17 cellular contexts compared by ENCODE assay signal in the genomic region with DNA sequence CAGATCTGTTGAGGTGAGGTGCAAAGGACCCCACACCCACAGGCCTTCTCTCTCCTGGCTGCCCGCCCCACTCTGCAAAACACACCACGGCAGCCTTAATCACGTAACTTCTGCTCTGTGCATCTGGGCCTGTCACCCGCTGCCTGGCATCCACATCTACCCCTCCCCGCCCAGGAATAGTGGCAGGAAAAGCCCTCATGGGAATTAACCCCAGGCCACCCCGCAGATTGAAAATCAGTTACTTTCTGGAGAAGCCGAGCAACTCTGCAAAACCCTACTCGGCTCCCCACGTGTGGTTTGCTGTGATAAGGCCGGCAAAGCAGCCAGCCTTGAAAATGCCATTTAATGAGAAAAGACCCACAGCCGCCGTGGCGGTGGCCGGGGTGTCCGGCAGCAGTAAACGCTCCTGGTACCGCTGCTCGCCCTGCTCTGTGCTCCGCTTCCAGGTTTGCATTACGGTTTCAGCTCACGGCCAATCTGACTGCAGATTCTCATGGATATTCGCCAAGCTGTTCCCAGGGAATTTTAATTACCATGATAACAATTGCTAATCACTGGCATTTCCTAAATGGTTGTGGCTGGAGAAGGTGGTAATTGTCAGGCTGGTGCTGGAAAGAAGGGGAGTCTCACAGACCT.
DNase-seq lines count a peak whose midpoint lies in the region; ATAC-seq, FAIRE-seq and TF ChIP-seq lines count a peak whose summit lies in the region.
"Had no signal": no experiment of that assay in that cellular context is flagged by ENCODE, and none has a peak within 500 bp of the region (broad histone marks: within the 10 kb centered on the region; RNA-seq: fewer than 3 reads in every experiment).

No MANE protein-coding gene starts in this region.

- no peaks in the 10 kb centered on the region for H3K27me3 ChIP-seq in adrenal gland

- no peaks in the 10 kb centered on the region for H3K9me3 Mint-ChIP-seq in stimulated activated effector memory CD8-positive, alpha-beta T cell treated with anti-CD3 and anti-CD28 coated beads, Interleukin-12 subunit alpha, Interleukin-12 subunit beta, amount 100 ng/mL, for 72 hours
- peaks cover 13% of the 10 kb centered on the region for H3K9me3 Mint-ChIP-seq in progenitor cell of endocrine pancreas (ENCODE audit: low read depth)
- H3K9me3 Mint-ChIP-seq: activated naive CD4-positive, alpha-beta T cell treated with anti-CD3 and anti-CD28 coated beads for 36 hours had no signal

- TF ChIP-seq POLR2A in adrenal gland (IDR thresholded peaks at IDR 0.05) = no peak

- H3K36me3 ChIP-seq in adrenal gland (replicated peaks in 1 of 2) = peaks cover 0 to 5% of the 10 kb centered on the region in 2 donors
- peaks cover 0 to under 1% of the 10 kb centered on the region in 2 donors for H3K36me3 ChIP-seq in kidney (ENCODE audit: control insufficient read depth in 1 of 2, insufficient read depth in 2 of 2, low read length in 2 of 2)

- 77 to 92% (median 82%) methylated on average over 17 to 22 of the region's 22 CpGs for WGBS in adrenal gland, 4 donors

- peak overlapping the region in 1 of 5 donors; percentile 41 for H3K27ac ChIP-seq in adrenal gland
- no peak overlapping the region for H3K27ac ChIP-seq in kidney (ENCODE audit: low read depth in 2 of 2, low read length in 2 of 2)
- H3K27ac ChIP-seq: tibial artery had no signal

- H3K4me1 ChIP-seq in adrenal gland (replicated peaks in 1 of 2) (no peaks in the 10 kb centered on the region), kidney (ENCODE audit: control insufficient read depth in 1 of 2, insufficient read depth in 1 of 2, low read depth in 1 of 2, low read length in 2 of 2) (peaks cover 0 to 4% of the 10 kb centered on the region in 2 donors)
- H3K4me1 ChIP-seq: tibial artery had no signal

- H3K27me3 Mint-ChIP-seq in progenitor cell of endocrine pancreas = no peaks in the 10 kb centered on the region

- no peak for FAIRE-seq in kidney (lab: Jason Lieb, UNC)
- FAIRE-seq: GM12878 had no signal

- no peak overlapping the region for H3K9ac ChIP-seq in kidney (ENCODE audit: low read length in 2 of 2)

- H3K4me3 ChIP-seq in adrenal gland = no peak overlapping the region
- no peak overlapping the region for H3K4me3 ChIP-seq in kidney (ENCODE audit: low read length in 2 of 2)
- H3K4me3 ChIP-seq: GM12878, tibial artery had no signal

- no peaks in the 10 kb centered on the region for H3K36me3 Mint-ChIP-seq in stimulated activated effector memory CD8-positive, alpha-beta T cell treated with anti-CD3 and anti-CD28 coated beads, Interleukin-12 subunit alpha, Interleukin-12 subunit beta, amount 100 ng/mL, for 72 hours
- peaks cover 45% of the 10 kb centered on the region for H3K36me3 Mint-ChIP-seq in progenitor cell of endocrine pancreas (ENCODE audit: insufficient read depth)

- H3K4me1 Mint-ChIP-seq in stimulated activated effector memory CD8-positive, alpha-beta T cell treated with anti-CD3 and anti-CD28 coated beads, Interleukin-12 subunit alpha, Interleukin-12 subunit beta, amount 100 ng/mL, for 72 hours = peaks cover 5% of the 10 kb centered on the region
- H3K4me1 Mint-ChIP-seq in progenitor cell of endocrine pancreas (ENCODE audit: low read depth) = no peaks in the 10 kb centered on the region
- H3K4me1 Mint-ChIP-seq: IgD-negative memory B cell, T-helper 17 cell had no signal

- TF ChIP-seq CTCF in adrenal gland (IDR thresholded peaks at IDR 0.05) (no peak), kidney (IDR thresholded peaks at IDR 0.05; ENCODE audit: borderline replicate concordance, extremely low read depth, insufficient read depth) (no peak), progenitor cell of endocrine pancreas (IDR thresholded peaks at IDR 0.05; ENCODE audit: unreplicated experiment) (no peak)

- H3K4me3 Mint-ChIP-seq in stimulated activated effector memory CD8-positive, alpha-beta T cell treated with anti-CD3 and anti-CD28 coated beads, Interleukin-12 subunit alpha, Interleukin-12 subunit beta, amount 100 ng/mL, for 72 hours = no peak overlapping the region
- H3K4me3 Mint-ChIP-seq in progenitor cell of endocrine pancreas (ENCODE audit: low read depth) = no peak overlapping the region
- H3K4me3 Mint-ChIP-seq: activated naive CD4-positive, alpha-beta T cell treated with anti-CD3 and anti-CD28 coated beads for 36 hours; T-helper 17 cell had no signal

- no peaks in the 10 kb centered on the region for H3K9me3 ChIP-seq in adrenal gland (replicated peaks in 1 of 3)
- H3K9me3 ChIP-seq in kidney (ENCODE audit: control insufficient read depth in 1 of 2, low read length in 2 of 2) = no peaks in the 10 kb centered on the region
- H3K9me3 ChIP-seq: tibial artery had no signal

- H3K27ac Mint-ChIP-seq in stimulated activated effector memory CD8-positive, alpha-beta T cell treated with anti-CD3 and anti-CD28 coated beads, Interleukin-12 subunit alpha, Interleukin-12 subunit beta, amount 100 ng/mL, for 72 hours = peak overlapping the region; percentile 46
- H3K27ac Mint-ChIP-seq in progenitor cell of endocrine pancreas = no peak overlapping the region
- H3K27ac Mint-ChIP-seq: activated naive CD4-positive, alpha-beta T cell treated with anti-CD3 and anti-CD28 coated beads for 36 hours; IgD-negative memory B cell; T-helper 17 cell had no signal

- intact Hi-C loops in adrenal gland (cut with DNase I) (no loop called here), kidney (cut with DNase I) (no loop called here)

- no peak for ATAC-seq in stimulated activated effector memory CD8-positive, alpha-beta T cell treated with anti-CD3 and anti-CD28 coated beads, Interleukin-12 subunit alpha, Interleukin-12 subunit beta, amount 100 ng/mL, for 72 hours
- ATAC-seq in HG02623 (IDR thresholded peaks at IDR 0.05; ENCODE audit: unreplicated experiment) = no peak
- ATAC-seq: GM12878, T-helper 17 cell had no signal

- DNase-seq in activated CD8-positive, alpha-beta memory T cell treated with anti-CD3 and anti-CD28 coated beads, Interleukin-2, amount 50 U/mL, for 4 hours = peak; percentile 2
- no peak for DNase-seq in activated CD8-positive, alpha-beta memory T cell treated with anti-CD3 and anti-CD28 coated beads, Interleukin-2, amount 50 U/mL, for 48 hours
- DNase-seq in adrenal gland (peak in 6 of 7 donors; percentile 2 to 53 (median 12)), kidney (peak; percentile 35), SKM-1 treated with dmso at 0.1 percent for 144 hours (lab: John Stamatoyannopoulos, UW; ENCODE audit: unreplicated experiment) (no peak), progenitor cell of endocrine pancreas (ENCODE audit: low spot score, unreplicated experiment) (no peak)
- DNase-seq in stimulated activated effector memory CD8-positive, alpha-beta T cell treated with anti-CD3 and anti-CD28 coated beads, Interleukin-12 subunit alpha, Interleukin-12 subunit beta, amount 100 ng/mL, for 72 hours (ENCODE audit: low spot score in 2 of 2) = no peak
- DNase-seq: activated CD4-positive, alpha-beta T cell treated with anti-CD3 and anti-CD28 coated beads for 1 hour; activated naive CD4-positive, alpha-beta T cell treated with anti-CD3 and anti-CD28 coated beads for 36 hours; effector CD4-positive, alpha-beta T cell; mammary epithelial cell; nephron progenitor cell; T-helper 17 cell had no signal

Comparison
In these comparisons a context has a peak if more than half of its experiments do, and no peak if none do; other contexts are left out.
1. DNase-seq: peak in activated CD8-positive, alpha-beta memory T cell treated with anti-CD3 and anti-CD28 coated beads, Interleukin-2, amount 50 U/mL, for 4 hours (single experiment), adrenal gland (6 of 7) and kidney (single experiment); none in activated CD8-positive, alpha-beta memory T cell treated with anti-CD3 and anti-CD28 coated beads, Interleukin-2, amount 50 U/mL, for 48 hours (single experiment), stimulated activated effector memory CD8-positive, alpha-beta T cell treated with anti-CD3 and anti-CD28 coated beads, Interleukin-12 subunit alpha, Interleukin-12 subunit beta, amount 100 ng/mL, for 72 hours (0 of 2), SKM-1 treated with dmso at 0.1 percent for 144 hours (single experiment) and progenitor cell of endocrine pancreas (single experiment).